Comparison of ENCODE assay signal across 11 cellular contexts in genomic region chr1:37472281-37472680, GRCh38. TPM values are rescaled to one million over a fixed set of nuclear protein-coding genes. Genes with fewer than 3 reads are reported as not detected.
A peak's percentile ranks its signal among the peaks of the same experiment; 100 is the strongest.
DNase-seq lines count a peak whose midpoint lies in the region; ATAC-seq and TF ChIP-seq lines count a peak whose summit lies in the region.
"Had no signal": no experiment of that assay in that cellular context is flagged by ENCODE, and none has a peak within 500 bp of the region (broad histone marks: within the 10 kb centered on the region; RNA-seq: fewer than 3 reads in every experiment).

No MANE protein-coding gene starts in this region.

- WGBS in esophagus squamous epithelium, 2 donors = 55% methylated on average over 6 of the region's 7 CpGs

- no peak overlapping the region for H3K9ac ChIP-seq in rectal smooth muscle tissue (ENCODE audit: low read length)

- H3K27ac Mint-ChIP-seq in CD8-positive, alpha-beta memory T cell = peak overlapping the region; percentile 79 to 99 (median 94)

- peaks cover 0 to 3% of the 10 kb centered on the region in 2 donors for H3K27me3 Mint-ChIP-seq in CD8-positive, alpha-beta memory T cell

- H3K36me3 ChIP-seq in CD8-positive, alpha-beta memory T cell (ENCODE audit: insufficient read depth, low read length) = peaks cover 12% of the 10 kb centered on the region
- H3K36me3 ChIP-seq in esophagus squamous epithelium = peaks cover 0 to 1% (median 0%) of the 10 kb centered on the region in 3 donors
- no peaks in the 10 kb centered on the region for H3K36me3 ChIP-seq in rectal smooth muscle tissue (ENCODE audit: control insufficient read depth, insufficient read depth, low read length)

- no peaks in the 10 kb centered on the region for H3K27me3 ChIP-seq in CD8-positive, alpha-beta memory T cell (ENCODE audit: insufficient read depth, low read length, poor library complexity, severe bottlenecking)
- H3K27me3 ChIP-seq in esophagus squamous epithelium (no peaks in the 10 kb centered on the region), rectal smooth muscle tissue (ENCODE audit: control insufficient read depth, insufficient read depth, low read length) (no peaks in the 10 kb centered on the region)

- H3K27ac ChIP-seq in CD8-positive, alpha-beta memory T cell (ENCODE audit: low read depth, low read length) = no peak overlapping the region
- H3K27ac ChIP-seq in esophagus squamous epithelium (peak overlapping the region; percentile 90 to 97 (median 96)), rectal smooth muscle tissue (ENCODE audit: low read depth, low read length) (peak overlapping the region; percentile 68)

- CTCF ChIA-PET in CD8-positive, alpha-beta memory T cell (lab: Charles Lee) = interaction anchor here (1.4 to 11.1 kb wide), 3 partner anchors 14 to 42 kb away, joined by 3 to 160 read pairs (median 105); partner anchors contain the start of gene MEAF6

- no peaks in the 10 kb centered on the region for H3K9me3 ChIP-seq in CD8-positive, alpha-beta memory T cell (ENCODE audit: low read length)
- no peaks in the 10 kb centered on the region for H3K9me3 ChIP-seq in esophagus squamous epithelium
- H3K9me3 ChIP-seq: HAP-1, neutrophil had no signal

- peaks cover 39 to 42% (median 39%) of the 10 kb centered on the region in 3 donors for H3K4me1 Mint-ChIP-seq in CD8-positive, alpha-beta memory T cell

- H3K9me3 Mint-ChIP-seq in CD8-positive, alpha-beta memory T cell = no peaks in the 10 kb centered on the region

- peaks cover 36% of the 10 kb centered on the region for H3K4me1 ChIP-seq in CD8-positive, alpha-beta memory T cell (ENCODE audit: insufficient read depth, low read length)
- H3K4me1 ChIP-seq in esophagus squamous epithelium = peaks cover 40 to 60% (median 49%) of the 10 kb centered on the region in 3 donors
- peaks cover 44% of the 10 kb centered on the region for H3K4me1 ChIP-seq in rectal smooth muscle tissue (ENCODE audit: control insufficient read depth, insufficient read depth, low read length)

- no peak for TF ChIP-seq POLR2A in esophagus squamous epithelium (IDR thresholded peaks at IDR 0.05)

- POLR2A ChIA-PET in CD8-positive, alpha-beta memory T cell (lab: Charles Lee) = interaction anchor here (4.4 kb wide), 1 partner anchor 14 kb away, joined by 45 read pairs; no protein-coding TSS in a partner anchor

- intact Hi-C loops in esophagus squamous epithelium (cut with DNase I) = no loop called here

- peak in 1 of 5 donors; percentile 9 for DNase-seq in CD8-positive, alpha-beta memory T cell
- DNase-seq in esophagus squamous epithelium (lab: John Stamatoyannopoulos, UW) (no peak), GM10266 (ENCODE audit: extremely low spot score) (no peak)
- no peak for DNase-seq in activated effector memory CD4-positive, alpha-beta T cell treated with Interleukin-2 at 50 U/mL for 16 hours
- DNase-seq: NCI-H1105 treated with DMSO at 0.1 percent for 48 hours had no signal

- peak; percentile 3; the same call in 2 of the 3 replicates for ATAC-seq in SK-N-SH treated with all-trans-retinoic acid at 6 μM for 48 hours
- ATAC-seq in HG03025 (IDR thresholded peaks at IDR 0.05; ENCODE audit: low FRiP score, unreplicated experiment) = no peak
- ATAC-seq in HG03442 (IDR thresholded peaks at IDR 0.05; ENCODE audit: unreplicated experiment) = no peak

- peaks cover 3 to 29% (median 5%) of the 10 kb centered on the region in 3 donors for H3K36me3 Mint-ChIP-seq in CD8-positive, alpha-beta memory T cell

- no peak for TF ChIP-seq CTCF in esophagus squamous epithelium (IDR thresholded peaks at IDR 0.05)
- no peak for TF ChIP-seq CTCF in GM10266 (IDR thresholded peaks at IDR 0.05; ENCODE audit: control insufficient read depth, insufficient read depth, low read depth, missing control alignments)

- no peak overlapping the region for H3K4me3 ChIP-seq in CD8-positive, alpha-beta memory T cell (ENCODE audit: low read length)
- H3K4me3 ChIP-seq in esophagus squamous epithelium (no peak overlapping the region), rectal smooth muscle tissue (ENCODE audit: low read length) (no peak overlapping the region)
- H3K4me3 ChIP-seq: HAP-1 had no signal

- H3K4me3 Mint-ChIP-seq in CD8-positive, alpha-beta memory T cell = peak overlapping the region; percentile 65 to 98 (median 90)

TF ChIP-seq in SK-N-SH treated with all-trans-retinoic acid at 6 μM for 48 hours, 23 proteins besides CTCF, POLR2A, EP300 and RAD21 (continues in another document):
- TF ChIP-seq OSR1 (CRISPR knock-in tag; IDR thresholded peaks at IDR 0.05) = no peak
- no peak for TF ChIP-seq CSRNP3 (CRISPR knock-in tag; IDR thresholded peaks at IDR 0.05)
- TF ChIP-seq ESRRG (CRISPR knock-in tag; IDR thresholded peaks at IDR 0.05) = no peak
- TF ChIP-seq CSDC2 (CRISPR knock-in tag; IDR thresholded peaks at IDR 0.05) = no peak
- TF ChIP-seq TSHZ2 (CRISPR knock-in tag; IDR thresholded peaks at IDR 0.05) = no peak
- TF ChIP-seq RARB (CRISPR knock-in tag; IDR thresholded peaks at IDR 0.05) = no peak
- TF ChIP-seq PATZ1 (CRISPR knock-in tag; IDR thresholded peaks at IDR 0.05; ENCODE audit: borderline replicate concordance) = no peak
- no peak for TF ChIP-seq PPARA (CRISPR knock-in tag; IDR thresholded peaks at IDR 0.05; ENCODE audit: borderline replicate concordance)
- no peak for TF ChIP-seq GLIS3 (CRISPR knock-in tag; IDR thresholded peaks at IDR 0.05)
- no peak for TF ChIP-seq ZFP30 (CRISPR knock-in tag; IDR thresholded peaks at IDR 0.05)
- TF ChIP-seq ZNF565 (CRISPR knock-in tag; conservative IDR thresholded peaks at IDR 0.05; ENCODE audit: low read depth) = no peak
- TF ChIP-seq ZNF70 (CRISPR knock-in tag; IDR thresholded peaks at IDR 0.05) = no peak
- TF ChIP-seq ARNTL (CRISPR knock-in tag; IDR thresholded peaks at IDR 0.05; ENCODE audit: borderline replicate concordance, low read depth) = no peak
- no peak for TF ChIP-seq TOX (CRISPR knock-in tag; IDR thresholded peaks at IDR 0.05; ENCODE audit: borderline replicate concordance)
- TF ChIP-seq TCF4 (CRISPR knock-in tag; IDR thresholded peaks at IDR 0.05; ENCODE audit: borderline replicate concordance) = no peak

RNA-seq across cellular contexts. Expression of gene ZC3H12A, which starts 2.1 kb away (rescaled TPM):
- 10 to 100 TPM; 32.7 to 33.8 TPM for total RNA-seq in CD8-positive, alpha-beta memory T cell
- polyA plus RNA-seq in CD8-positive, alpha-beta memory T cell = 11.6 TPM
- 100 to 1,000 TPM in 1 of 4 donors, 10 to 100 TPM in 3; 11.6 to 132 (median 49.0) TPM for total RNA-seq in esophagus squamous epithelium

RNA-seq across cellular contexts. Expression of gene MEAF6, which starts 42.3 kb away (rescaled TPM):
- total RNA-seq in CD8-positive, alpha-beta memory T cell = 100 to 1,000 TPM; 102 to 113 TPM
- polyA plus RNA-seq in CD8-positive, alpha-beta memory T cell = 163 TPM
- total RNA-seq in esophagus squamous epithelium = 10 to 100 TPM; 45.5 to 67.9 (median 56.5) TPM
